In genomic region chr17:2158011-2158410, GRCh38 we compare ENCODE assay signal across 11 cellular contexts.
DNase-seq lines count a peak whose midpoint lies in the region; ATAC-seq lines count a peak whose summit lies in the region.
"Had no signal": no experiment of that assay in that cellular context is flagged by ENCODE, and none has a peak within 500 bp of the region (broad histone marks: within the 10 kb centered on the region; RNA-seq: fewer than 3 reads in every experiment).

No MANE protein-coding gene starts in this region.

- H3K27me3 ChIP-seq in subcutaneous abdominal adipose tissue (ENCODE audit: control insufficient read depth in 5 of 5, insufficient read depth in 4 of 5, low read length in 5 of 5), result no peaks in the 10 kb centered on the region

- H3K9me3 ChIP-seq in subcutaneous abdominal adipose tissue (ENCODE audit: control insufficient read depth in 5 of 5, low read length in 5 of 5), result no peaks in the 10 kb centered on the region
- H3K9me3 ChIP-seq: thoracic aorta had no signal

- in situ Hi-C loops in KBM-7 (cut with MboI; ENCODE audit: low pct_unique_long_range_greater_than_20kb, low sequenced_read_pairs), result no loop called here

- no peak overlapping the region for H3K4me3 ChIP-seq in subcutaneous abdominal adipose tissue (ENCODE audit: low read depth in 1 of 5, low read length in 5 of 5)
- H3K4me3 ChIP-seq: thoracic aorta had no signal

- peak overlapping the region in 1 of 5 donors; percentile 22 for H3K9ac ChIP-seq in subcutaneous abdominal adipose tissue (ENCODE audit: low read length in 5 of 5)

- H3K27ac ChIP-seq in subcutaneous abdominal adipose tissue (ENCODE audit: low read depth, low read length), result peak overlapping the region; percentile 76

- ATAC-seq in GM21381 (IDR thresholded peaks at IDR 0.05; ENCODE audit: unreplicated experiment), result no peak

- peaks cover 4 to 26% (median 13%) of the 10 kb centered on the region in 5 donors for H3K36me3 ChIP-seq in subcutaneous abdominal adipose tissue (ENCODE audit: control insufficient read depth in 5 of 5, insufficient read depth in 5 of 5, low read length in 5 of 5)

- peak; percentile 71 for DNase-seq in KBM-7
- peak; percentile 98 for DNase-seq in amniotic epithelial cell (ENCODE audit: low read depth)
- peak; percentile 99 for DNase-seq in iris pigment epithelial cell (ENCODE audit: low read depth)
- DNase-seq in activated T-cell treated with anti-CD3 and anti-CD28 coated beads, Interleukin-2, amount 50 U/mL, for 48 hours, result no peak
- no peak for DNase-seq in cerebellar nuclear complex (lab: John Stamatoyannopoulos, UW)
- no peak for DNase-seq in anterior cingulate cortex (lab: John Stamatoyannopoulos, UW)
- DNase-seq: activated CD4-positive, alpha-beta T cell treated with anti-CD3 and anti-CD28 coated beads, Interleukin-2, amount 50 U/mL, for 4 hours; kidney had no signal

- H3K4me1 ChIP-seq in subcutaneous abdominal adipose tissue (ENCODE audit: control insufficient read depth in 5 of 5, insufficient read depth in 5 of 5, low read length in 5 of 5), result peaks cover 7 to 27% (median 22%) of the 10 kb centered on the region in 5 donors

Comparison
In these comparisons a context has a peak if more than half of its experiments do, and no peak if none do; other contexts are left out.
1. DNase-seq: peak in KBM-7 (single experiment), amniotic epithelial cell (single experiment) and iris pigment epithelial cell (single experiment); none in activated T-cell treated with anti-CD3 and anti-CD28 coated beads, Interleukin-2, amount 50 U/mL, for 48 hours (0 of 2), cerebellar nuclear complex (0 of 2) and anterior cingulate cortex (0 of 58).